Comparison of ENCODE assay signal across 22 cellular contexts in the genomic region with DNA sequence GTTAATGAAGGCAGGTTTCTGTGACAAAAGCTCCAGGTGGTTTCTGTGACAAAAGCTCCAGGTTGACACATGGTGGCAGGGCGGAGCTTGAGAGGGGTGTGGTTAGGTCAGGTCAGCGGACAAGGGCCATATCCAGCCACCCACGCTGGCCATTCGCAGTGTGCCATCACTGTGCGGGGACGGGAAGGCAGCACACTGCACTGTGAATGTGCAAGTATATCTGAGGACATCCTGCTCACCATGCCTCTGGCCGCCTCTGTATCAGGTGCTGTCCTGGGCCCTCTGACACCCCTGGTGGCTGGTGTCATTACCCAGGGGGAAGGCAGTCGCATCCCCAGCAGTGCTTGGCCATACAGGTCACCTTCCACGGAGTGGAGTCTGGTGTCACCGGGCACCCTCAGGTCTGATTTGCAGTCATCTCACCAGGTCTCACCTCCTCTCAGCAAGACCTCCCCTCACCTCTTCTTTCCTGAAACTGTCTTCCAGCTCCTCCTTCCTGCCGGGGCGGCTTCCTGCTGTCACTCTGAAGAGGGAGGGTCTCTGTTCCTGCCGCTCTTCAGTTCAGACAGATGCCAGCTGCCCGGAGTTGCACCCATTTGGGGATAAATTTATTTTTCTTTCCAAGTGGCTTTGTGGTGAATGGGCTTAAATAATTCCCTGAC. TPM values are rescaled to one million over a fixed set of nuclear protein-coding genes. Genes with fewer than 3 reads are reported as not detected.
DNase-seq lines count a peak whose midpoint lies in the region; ATAC-seq, FAIRE-seq and TF ChIP-seq lines count a peak whose summit lies in the region.
"Had no signal": no experiment of that assay in that cellular context is flagged by ENCODE, and none has a peak within 500 bp of the region (broad histone marks: within the 10 kb centered on the region; RNA-seq: fewer than 3 reads in every experiment).

No MANE protein-coding gene starts in this region.

- H3K27ac Mint-ChIP-seq in H9 (no peak overlapping the region; a peak in 1 of 7 replicates), WTC11 (no peak overlapping the region; the same call in 1 of the 2 replicates)
- H3K27ac Mint-ChIP-seq: activated CD8-positive, alpha-beta T cell treated with anti-CD3 and anti-CD28 coated beads, Interleukin-2, amount 10 ng/mL, durations not matched to agents 7 days and 5 days; activated naive CD4-positive, alpha-beta T cell treated with anti-CD3 and anti-CD28 coated beads for 36 hours; T-helper 2 cell treated with Interferon-gamma antibody and Interleukin-4, amounts not matched to agents 5 μg/mL and 100 μg/mL, for 36 hours had no signal

- POLR2A ChIA-PET in WTC11 (lab: Charles Lee) = no interaction called here

- no peaks in the 10 kb centered on the region for H3K27me3 ChIP-seq in H9 (ENCODE audit: insufficient read depth, low read length)
- no peaks in the 10 kb centered on the region for H3K27me3 ChIP-seq in spleen (replicated peaks in 1 of 7)
- H3K27me3 ChIP-seq in gastroesophageal sphincter = no peaks in the 10 kb centered on the region
- H3K27me3 ChIP-seq: colonic mucosa, hepatocyte had no signal

- H3K23me2 ChIP-seq in H9 (ENCODE audit: insufficient read length, low read depth, low read length, poor library complexity, severe bottlenecking) = no peaks in the 10 kb centered on the region

- no peak overlapping the region for H3T11ph ChIP-seq in H9 (ENCODE audit: low read length)

- TF ChIP-seq POLR2A in spleen (IDR thresholded peaks at IDR 0.05) = no peak
- TF ChIP-seq POLR2A in gastroesophageal sphincter (IDR thresholded peaks at IDR 0.05) = no peak

- no peak overlapping the region for H2BK12ac ChIP-seq in H9 (ENCODE audit: insufficient read length, low read depth, low read length)

- no peak overlapping the region for H4K91ac ChIP-seq in H9 (ENCODE audit: insufficient read length, low read depth, low read length)

- no peak overlapping the region for H2BK5ac ChIP-seq in H9 (ENCODE audit: insufficient read length, low read length)

- H4K5ac ChIP-seq in H9 (ENCODE audit: insufficient read length, low read depth, low read length) = no peak overlapping the region

- no peaks in the 10 kb centered on the region; the same call in none of the 2 replicates for H3K27me3 Mint-ChIP-seq in H9 (ENCODE audit: low read depth)
- no peaks in the 10 kb centered on the region for H3K27me3 Mint-ChIP-seq in WTC11 (ENCODE audit: low read depth)

- no peaks in the 10 kb centered on the region for H4K20me1 ChIP-seq in H9 (ENCODE audit: control insufficient read depth, insufficient read depth, insufficient read length)

- TF ChIP-seq CTCF in H9 (conservative IDR thresholded peaks at IDR 0.05) (peak; percentile 50; the same call in 2 of the 3 replicates), WTC11 (IDR thresholded peaks at IDR 0.05) (no peak), spleen (IDR thresholded peaks at IDR 0.05 in 8 of 11, conservative IDR thresholded peaks at IDR 0.05 in 3 of 11) (no peak), gastroesophageal sphincter (IDR thresholded peaks at IDR 0.05) (no peak), mucosa of descending colon (IDR thresholded peaks at IDR 0.05) (no peak)

- H3K79me2 ChIP-seq in H9 (ENCODE audit: insufficient read depth, low read length) = no peaks in the 10 kb centered on the region

- intact Hi-C loops in spleen (cut with DNase I; ENCODE audit: low total_unique reads) (no loop called here), mucosa of descending colon (cut with DNase I, micrococcal nuclease) (no loop called here)

- H3K4me3 ChIP-seq in spleen = no peak overlapping the region
- no peak overlapping the region for H3K4me3 ChIP-seq in gastroesophageal sphincter
- no peak overlapping the region for H3K4me3 ChIP-seq in mucosa of descending colon
- H3K4me3 ChIP-seq: colonic mucosa, hepatocyte, thoracic aorta had no signal

- no peak overlapping the region for H2AK5ac ChIP-seq in H9 (ENCODE audit: insufficient read length, low read length)

- no peak overlapping the region for H3K56ac ChIP-seq in H9 (ENCODE audit: insufficient read length, low read depth, low read length)

- H3K23ac ChIP-seq in H9 (ENCODE audit: insufficient read length, low read depth, low read length) = no peak overlapping the region

- no peak for TF ChIP-seq EP300 in gastroesophageal sphincter (IDR thresholded peaks at IDR 0.05)

- H3K9ac ChIP-seq in H9 (ENCODE audit: extremely low read depth, insufficient read length, low read length) = no peak overlapping the region

- no peaks in the 10 kb centered on the region for H3K79me1 ChIP-seq in H9 (ENCODE audit: insufficient read depth, low read depth, low read length, poor library complexity, severe bottlenecking)

- no CpG with 5 or more reads among the region's 14 CpGs for WGBS in H9 (ENCODE audit: extremely low coverage, insufficient read length, low lambda C conversion rate)
- WGBS in spleen, 5 donors = 76 to 90% (median 87%) methylated on average over 12 to 14 of the region's 14 CpGs
- WGBS in gastroesophageal sphincter (ENCODE audit: low coverage in 1 of 2), 2 donors = 81% methylated on average over 11 of the region's 14 CpGs; no CpG with 5 or more reads in 1 of the 2 donors

- H3K4me1 ChIP-seq in H9 (ENCODE audit: insufficient read depth, low read length) (no peaks in the 10 kb centered on the region; the same call in 1 of the 2 replicates), spleen (no peaks in the 10 kb centered on the region), gastroesophageal sphincter (peaks cover 0 to 65% (median 0%) of the 10 kb centered on the region in 3 donors), mucosa of descending colon (ENCODE audit: low read depth) (no peaks in the 10 kb centered on the region)
- H3K4me1 ChIP-seq: colonic mucosa had no signal

- no peak overlapping the region for H3K4me2 ChIP-seq in H9 (ENCODE audit: insufficient read depth, insufficient read length, low read length)
- H3K4me2 ChIP-seq: hepatocyte had no signal

- CTCF ChIA-PET in WTC11 (lab: Charles Lee) = interaction anchor here (0.6 to 2.9 kb wide), 7 partner anchors 9 to 76 kb away, joined by 3 to 10 read pairs (median 5); no protein-coding TSS in a partner anchor

- peaks cover 8 to 14% (median 12%) of the 10 kb centered on the region in 3 experiments for H3K36me3 Mint-ChIP-seq in H9 (ENCODE audit: insufficient read depth in 1 of 3, low read depth in 3 of 3)
- peaks cover 17% of the 10 kb centered on the region for H3K36me3 Mint-ChIP-seq in WTC11

- H2BK15ac ChIP-seq in H9 (ENCODE audit: low read depth, low read length) = no peak overlapping the region

- ATAC-seq in WTC11 = peak; percentile 88
- no peak for ATAC-seq in gastroesophageal sphincter
- ATAC-seq in mucosa of descending colon = no peak
- ATAC-seq in esophagus mucosa = no peak
- ATAC-seq: activated CD8-positive, alpha-beta T cell treated with anti-CD3 and anti-CD28 coated beads, Interleukin-2, amount 10 ng/mL, durations not matched to agents 7 days and 5 days; activated T-cell treated with anti-CD3 and anti-CD28 coated beads, Interleukin-2, amount 50 U/mL, for 4 hours had no signal

- H2AFZ ChIP-seq in H9 (ENCODE audit: low read length) = no peak overlapping the region
- H2AFZ ChIP-seq: hepatocyte had no signal

- no peak overlapping the region for H3K27ac ChIP-seq in H9 (ENCODE audit: insufficient read length, low read depth, low read length)
- H3K27ac ChIP-seq in spleen = no peak overlapping the region
- H3K27ac ChIP-seq in gastroesophageal sphincter = no peak overlapping the region
- H3K27ac ChIP-seq: colonic mucosa, hepatocyte had no signal

- no peak overlapping the region for H3K4ac ChIP-seq in H9 (ENCODE audit: low read depth, low read length)

- H3K4me1 Mint-ChIP-seq in H9 (peaks cover 30% of the 10 kb centered on the region in 2 experiments), WTC11 (peaks cover 29% of the 10 kb centered on the region)

- H3K14ac ChIP-seq in H9 (ENCODE audit: insufficient read depth, low read length) = no peak overlapping the region

- H3K18ac ChIP-seq in H9 (ENCODE audit: insufficient read length, low read depth, low read length) = no peak overlapping the region

- DNase-seq in H9 (peak; percentile 48), WTC11 (ENCODE audit: low spot score) (peak; percentile 36), iPS-NIHi7 (ENCODE audit: extremely low spot score) (peak; percentile 41), spleen (peak; percentile 61), GM19239 (ENCODE audit: insufficient read length, low spot score) (no peak), mucosa of descending colon (no peak)
- DNase-seq: activated CD8-positive, alpha-beta T cell treated with anti-CD3 and anti-CD28 coated beads, Interleukin-2, amount 10 ng/mL, durations not matched to agents 7 days and 5 days; activated naive CD4-positive, alpha-beta T cell treated with anti-CD3 and anti-CD28 coated beads for 36 hours; activated T-cell treated with anti-CD3 and anti-CD28 coated beads, Interleukin-2, amount 50 U/mL, for 4 hours; colonic mucosa; NCI-H82; retina; stimulated activated CD4-positive, alpha-beta T cell treated with anti-CD3 and anti-CD28 coated beads, Interleukin-12 subunit alpha, Interleukin-12 subunit beta, amount 100 ng/mL, for 4 hours; stimulated activated CD8-positive, alpha-beta memory T cell treated with anti-CD3 and anti-CD28 coated beads, Interleukin-4, amount 100 ng/mL, for 48 hours had no signal

- H2BK120ac ChIP-seq in H9 (ENCODE audit: low read depth, low read length, poor library complexity, severe bottlenecking) = no peak overlapping the region

- peaks cover 2 to 8% of the 10 kb centered on the region in 2 experiments; a peak in 4 of 5 replicates for H3K9me3 Mint-ChIP-seq in H9
- peaks cover 15% of the 10 kb centered on the region for H3K9me3 Mint-ChIP-seq in WTC11
- H3K9me3 Mint-ChIP-seq: T-helper 2 cell treated with Interferon-gamma antibody and Interleukin-4, amounts not matched to agents 5 μg/mL and 100 μg/mL, for 36 hours had no signal

- no peak for FAIRE-seq in GM19239 (lab: Jason Lieb, UNC)
- FAIRE-seq: HTR-8/SVneo, keratinocyte had no signal

- H3K9me3 ChIP-seq in H9 (ENCODE audit: control insufficient read depth, low read depth, low read length) (no peaks in the 10 kb centered on the region), spleen (peaks cover 0 to 13% (median 4%) of the 10 kb centered on the region in 8 donors), gastroesophageal sphincter (no peaks in the 10 kb centered on the region), mucosa of descending colon (no peaks in the 10 kb centered on the region)
- H3K9me3 ChIP-seq: colonic mucosa, thoracic aorta had no signal

- H4K8ac ChIP-seq in H9 (replicated peaks; ENCODE audit: insufficient read length, low read depth, low read length) = no peak overlapping the region

- H3K36me3 ChIP-seq in spleen (peaks cover 0 to 19% (median 0%) of the 10 kb centered on the region in 6 donors), gastroesophageal sphincter (peaks cover 0 to 8% of the 10 kb centered on the region in 2 donors), mucosa of descending colon (ENCODE audit: low read depth) (no peaks in the 10 kb centered on the region)
- H3K36me3 ChIP-seq: colonic mucosa, thoracic aorta had no signal

- H2BK20ac ChIP-seq in H9 (ENCODE audit: low read depth, low read length, poor library complexity, severe bottlenecking) = no peak overlapping the region

- H3K4me3 Mint-ChIP-seq in H9 (no peak overlapping the region), WTC11 (no peak overlapping the region)
- H3K4me3 Mint-ChIP-seq: activated CD8-positive, alpha-beta T cell treated with anti-CD3 and anti-CD28 coated beads, Interleukin-2, amount 10 ng/mL, durations not matched to agents 7 days and 5 days; activated naive CD4-positive, alpha-beta T cell treated with anti-CD3 and anti-CD28 coated beads for 36 hours; activated T-cell treated with anti-CD3 and anti-CD28 coated beads, Interleukin-2, amount 50 U/mL, for 4 hours; neural crest cell; T-helper 2 cell treated with Interferon-gamma antibody and Interleukin-4, amounts not matched to agents 5 μg/mL and 100 μg/mL, for 36 hours had no signal

RNA-seq across cellular contexts. Expression of a gene that starts 34.9 kb away (rescaled TPM):
- total RNA-seq in H9 (2021) = 14.4 and 15.8 TPM in 2 replicates
- total RNA-seq in WTC11 (2021) = 18.9 to 28.5 TPM (median 20.4 TPM) in 3 replicates
- 10 to 100 TPM; 14.3 to 39.2 (median 21.6) TPM for total RNA-seq in spleen
- 10 to 100 TPM in 1 of 3 donors, 1 to 10 TPM in 2; 5.2 to 13.9 (median 7.1) TPM for polyA plus RNA-seq in spleen
- 100 to 1,000 TPM in 2 of 4 donors, 10 to 100 TPM in 2; 31.4 to 124 (median 78.1) TPM for total RNA-seq in gastroesophageal sphincter
- total RNA-seq in mucosa of descending colon = 10 to 100 TPM; 13.2 to 50.3 (median 19.6) TPM
- 14.0 TPM for total RNA-seq in esophagus mucosa

Comparison
In these comparisons a context has a peak if more than half of its experiments do, and no peak if none do; other contexts are left out.
1. DNase-seq: peak in H9 (single experiment), WTC11 (single experiment), iPS-NIHi7 (single experiment) and spleen (single experiment); none in GM19239 (single experiment) and mucosa of descending colon (0 of 3).